ENCODE assay signal across 13 cellular contexts in genomic region chr15:90774731-90775521, GRCh38. TPM values are rescaled to one million over a fixed set of nuclear protein-coding genes. Genes with fewer than 3 reads are reported as not detected.
DNase-seq lines count a peak whose midpoint lies in the region; ATAC-seq and TF ChIP-seq lines count a peak whose summit lies in the region.
"Had no signal": no experiment of that assay in that cellular context is flagged by ENCODE, and none has a peak within 500 bp of the region (broad histone marks: within the 10 kb centered on the region; RNA-seq: fewer than 3 reads in every experiment).

No MANE protein-coding gene starts in this region.

- in situ Hi-C loops in GM23248 (cut with MboI): no loop called here

- H3K9me3 ChIP-seq in GM23248 (ENCODE audit: low read depth) (no peaks in the 10 kb centered on the region), smooth muscle cell (replicated peaks; ENCODE audit: low read depth) (no peaks in the 10 kb centered on the region), suprapubic skin (no peaks in the 10 kb centered on the region)
- H3K9me3 ChIP-seq: thyroid gland had no signal

- H3K4me3 ChIP-seq in GM23248 (no peak overlapping the region), smooth muscle cell (no peak overlapping the region), suprapubic skin (no peak overlapping the region)
- H3K4me3 ChIP-seq: cardiac muscle cell, thyroid gland had no signal

- H3K36me3 ChIP-seq in GM23248 (ENCODE audit: low read depth): no peaks in the 10 kb centered on the region
- H3K36me3 ChIP-seq in smooth muscle cell (ENCODE audit: low read depth): no peaks in the 10 kb centered on the region
- H3K36me3 ChIP-seq in suprapubic skin: no peaks in the 10 kb centered on the region
- H3K36me3 ChIP-seq: cardiac muscle cell, thyroid gland had no signal

- H3K4me1 ChIP-seq in GM23248 (ENCODE audit: insufficient read depth) (peaks cover 5% of the 10 kb centered on the region; the same call in 1 of the 2 replicates), smooth muscle cell (ENCODE audit: low read depth) (no peaks in the 10 kb centered on the region), suprapubic skin (no peaks in the 10 kb centered on the region)
- H3K4me1 ChIP-seq: thyroid gland had no signal

- H3F3A ChIP-seq in GM23248 (ENCODE audit: insufficient read depth) (no peaks in the 10 kb centered on the region), smooth muscle cell (ENCODE audit: low read depth) (no peaks in the 10 kb centered on the region)

- no peaks in the 10 kb centered on the region for H3K9me2 ChIP-seq in GM23248 (ENCODE audit: insufficient read depth)

- no peak for TF ChIP-seq POLR2A in suprapubic skin (IDR thresholded peaks at IDR 0.05)

- WGBS in GM23248 (ENCODE audit: low coverage in 1 of 2, low lambda C conversion rate in 2 of 2, missing lambda C conversion rate in 2 of 2), 2 experiments: 76 to 80% methylated on average over 5 of the region's 5 CpGs
- WGBS in smooth muscle cell (ENCODE audit: low lambda C conversion rate): 89% methylated on average over 5 of the region's 5 CpGs
- WGBS in suprapubic skin: 93% methylated on average over 5 of the region's 5 CpGs

- TF ChIP-seq EP300 in suprapubic skin (IDR thresholded peaks at IDR 0.05): no peak

- no peaks in the 10 kb centered on the region for H4K20me1 ChIP-seq in GM23248 (ENCODE audit: insufficient read depth)
- no peaks in the 10 kb centered on the region for H4K20me1 ChIP-seq in smooth muscle cell (ENCODE audit: low read depth)

- TF ChIP-seq CTCF in smooth muscle cell (IDR thresholded peaks at IDR 0.05; ENCODE audit: borderline replicate concordance, insufficient read depth, poor library complexity, severe bottlenecking): no peak
- TF ChIP-seq CTCF in suprapubic skin (IDR thresholded peaks at IDR 0.05): no peak

- DNase-seq in GM23248 (peak; percentile 75), RKO (ENCODE audit: low spot score) (peak; percentile 84), dermis blood vessel endothelial cell (peak; percentile 45), non-pigmented ciliary epithelial cell (ENCODE audit: low read depth) (peak; percentile 59), Right ventricle myocardium inferior (ENCODE audit: missing footprints) (no peak), smooth muscle cell (lab: John Stamatoyannopoulos, UW; ENCODE audit: unreplicated experiment) (no peak), suprapubic skin (ENCODE audit: low spot score in 2 of 2) (no peak)
- DNase-seq: NCI-H2227 treated with DMSO at 0.1 percent for 48 hours, nephron progenitor cell, thyroid gland had no signal

- intact Hi-C loops in Right ventricle myocardium inferior (cut with DNase I): no loop called here

- H3K4me2 ChIP-seq in GM23248 (ENCODE audit: unreplicated experiment) (no peak overlapping the region), smooth muscle cell (no peak overlapping the region)

- no peak overlapping the region for H3K27ac ChIP-seq in GM23248
- no peak overlapping the region for H3K27ac ChIP-seq in smooth muscle cell (ENCODE audit: low read depth)
- H3K27ac ChIP-seq in suprapubic skin: no peak overlapping the region
- H3K27ac ChIP-seq: cardiac muscle cell, thyroid gland had no signal

- H3K9ac ChIP-seq in GM23248 (no peak overlapping the region), smooth muscle cell (ENCODE audit: low read depth) (no peak overlapping the region)

- H2AFZ ChIP-seq in GM23248 (no peak overlapping the region), smooth muscle cell (ENCODE audit: low read depth) (no peak overlapping the region)

- ATAC-seq in Right ventricle myocardium inferior (no peak), GM18502 (IDR thresholded peaks at IDR 0.05; ENCODE audit: poor library complexity, unreplicated experiment) (no peak)
- ATAC-seq: WTC11 had no signal

- no peaks in the 10 kb centered on the region for H3K27me3 ChIP-seq in GM23248 (replicated peaks; ENCODE audit: insufficient read depth)
- no peaks in the 10 kb centered on the region for H3K27me3 ChIP-seq in smooth muscle cell (ENCODE audit: low read depth)
- H3K27me3 ChIP-seq in suprapubic skin: no peaks in the 10 kb centered on the region
- H3K27me3 ChIP-seq: cardiac muscle cell, thyroid gland had no signal

- no peaks in the 10 kb centered on the region for H3K79me2 ChIP-seq in GM23248 (ENCODE audit: insufficient read depth)
- H3K79me2 ChIP-seq in smooth muscle cell (ENCODE audit: low read depth): no peaks in the 10 kb centered on the region

RNA-seq across cellular contexts. Expression of gene BLM, which starts 57.8 kb away (rescaled TPM):
- total RNA-seq in GM23248 (2014; rRNA removed; shearing (Covaris generic)): 2.1 and 4.8 TPM in 2 replicates
- polyA plus RNA-seq in GM23248 (2016; fragmentation: Nextera tagmentation; extraction: Ambion mirVana) (1.9 and 2.1 TPM in 2 replicates), smooth muscle cell (1.7 and 3.1 TPM in 2 replicates)
- total RNA-seq in dermis blood vessel endothelial cell (4.1 and 8.7 TPM in 2 replicates), Right ventricle myocardium inferior (26.6 TPM), smooth muscle cell (4.9 and 5.6 TPM in 2 replicates), suprapubic skin (1 to 10 TPM in 1 of 4 donors, under 1 TPM in 3; 0.72 to 2.4 (median 0.84) TPM)

Comparison
In these comparisons a context has a peak if more than half of its experiments do, and no peak if none do; other contexts are left out.
1. DNase-seq: peak in GM23248 (single experiment), RKO (single experiment), dermis blood vessel endothelial cell (single experiment) and non-pigmented ciliary epithelial cell (single experiment); none in Right ventricle myocardium inferior (single experiment), smooth muscle cell (single experiment) and suprapubic skin (0 of 2).